Comparison of ENCODE assay signal across 20 cellular contexts in the genomic region with DNA sequence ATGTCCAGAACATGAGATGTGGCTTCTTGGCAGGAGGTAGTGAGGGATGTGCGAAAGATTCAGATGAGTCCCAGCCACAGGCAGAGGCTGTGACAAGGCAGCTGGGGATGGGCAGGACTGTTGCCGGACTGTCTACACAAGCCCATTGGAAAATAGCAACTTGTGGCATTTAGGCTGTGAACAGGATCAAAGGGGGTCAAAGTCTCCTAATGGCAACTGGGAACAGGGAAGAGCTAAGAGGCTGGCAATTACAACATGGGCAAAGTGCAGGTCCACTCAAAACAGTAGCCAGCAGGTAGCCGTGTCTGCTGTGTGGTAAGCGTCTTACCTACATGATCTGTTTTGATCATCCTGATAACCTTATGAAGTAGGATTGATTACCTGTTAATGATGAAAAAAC.
DNase-seq lines count a peak whose midpoint lies in the region; ATAC-seq, FAIRE-seq and TF ChIP-seq lines count a peak whose summit lies in the region.
"Had no signal": no experiment of that assay in that cellular context is flagged by ENCODE, and none has a peak within 500 bp of the region (broad histone marks: within the 10 kb centered on the region; RNA-seq: fewer than 3 reads in every experiment).

No MANE protein-coding gene starts in this region.

- TF ChIP-seq POLR2A in upper lobe of left lung (IDR thresholded peaks at IDR 0.05): no peak

- peak; percentile 49 for TF ChIP-seq RAD21 in liver (IDR thresholded peaks at IDR 0.05)

- intact Hi-C loops in cardiac septum (cut with DNase I) (no loop called here), Right ventricle myocardium superior (cut with DNase I) (loop anchor here (10.0 kb wide), 1 partner anchor 218 kb away; no protein-coding TSS in a partner anchor)
- intact Hi-C loops in activated T-helper 2 cell treated with anti-CD3 and anti-CD28 coated beads, Interferon-gamma antibody, Interleukin-2, Interleukin-4, amounts not matched to agents 10 μg/mL and 5 μg/mL and 100 μg/mL, durations not matched to agents 14 hours and 24 hours and 36 hours (cut with micrococcal nuclease): no loop called here

- no peak overlapping the region for H3K4me3 ChIP-seq in liver (ENCODE audit: low read depth in 1 of 3, low read length in 3 of 3)
- no peak overlapping the region for H3K4me3 ChIP-seq in small intestine (ENCODE audit: low read depth in 1 of 2, low read length in 2 of 2)
- H3K4me3 ChIP-seq in upper lobe of left lung: no peak overlapping the region
- H3K4me3 ChIP-seq: BLaER1, GM23338 had no signal

- H3K4me1 Mint-ChIP-seq in WTC11: peaks cover 10% of the 10 kb centered on the region
- no peaks in the 10 kb centered on the region for H3K4me1 Mint-ChIP-seq in activated T-helper 2 cell treated with anti-CD3 and anti-CD28 coated beads, Interferon-gamma antibody, Interleukin-2, Interleukin-4, amounts not matched to agents 10 μg/mL and 5 μg/mL and 100 μg/mL, durations not matched to agents 14 hours and 24 hours and 36 hours (ENCODE audit: low read depth)
- H3K4me1 Mint-ChIP-seq: CD14-positive monocyte; CD4-positive, alpha-beta memory T cell had no signal

- H3K9me3 Mint-ChIP-seq in WTC11: no peaks in the 10 kb centered on the region
- no peaks in the 10 kb centered on the region for H3K9me3 Mint-ChIP-seq in activated T-helper 2 cell treated with anti-CD3 and anti-CD28 coated beads, Interferon-gamma antibody, Interleukin-2, Interleukin-4, amounts not matched to agents 10 μg/mL and 5 μg/mL and 100 μg/mL, durations not matched to agents 14 hours and 24 hours and 36 hours
- H3K9me3 Mint-ChIP-seq: CD4-positive, alpha-beta memory T cell; GM23338 had no signal

- H3K9ac ChIP-seq in liver (ENCODE audit: low read depth in 1 of 2, low read length in 2 of 2): no peak overlapping the region
- H3K9ac ChIP-seq: BLaER1 had no signal

- H3K9me3 ChIP-seq in liver (ENCODE audit: control insufficient read depth in 4 of 4, low read length in 3 of 4): no peaks in the 10 kb centered on the region
- no peaks in the 10 kb centered on the region for H3K9me3 ChIP-seq in small intestine (ENCODE audit: control insufficient read depth, low read depth)
- no peaks in the 10 kb centered on the region for H3K9me3 ChIP-seq in upper lobe of left lung
- H3K9me3 ChIP-seq: BLaER1 had no signal

- no peaks in the 10 kb centered on the region for H3K27me3 Mint-ChIP-seq in WTC11 (ENCODE audit: low read depth)
- H3K27me3 Mint-ChIP-seq in activated T-helper 2 cell treated with anti-CD3 and anti-CD28 coated beads, Interferon-gamma antibody, Interleukin-2, Interleukin-4, amounts not matched to agents 10 μg/mL and 5 μg/mL and 100 μg/mL, durations not matched to agents 14 hours and 24 hours and 36 hours (ENCODE audit: low read depth): peaks cover 14% of the 10 kb centered on the region

- 54% methylated on average over 4 of the region's 4 CpGs for WGBS in liver
- whole genome bisulfite sequencing in small intestine, 3 donors: 29 to 78% (median 53%) methylated on average over 4 of the region's 4 CpGs
- WGBS in upper lobe of left lung, 2 donors: 81 to 96% methylated on average over 4 of the region's 4 CpGs

- H3K36me3 ChIP-seq in liver (ENCODE audit: control insufficient read depth in 4 of 4, insufficient read depth in 3 of 4, low read depth in 1 of 4, low read length in 3 of 4) (no peaks in the 10 kb centered on the region), small intestine (ENCODE audit: control insufficient read depth in 2 of 2, insufficient read depth in 2 of 2, low read length in 2 of 2) (no peaks in the 10 kb centered on the region), upper lobe of left lung (no peaks in the 10 kb centered on the region)
- H3K36me3 ChIP-seq: BLaER1 had no signal

- CTCF ChIA-PET in WTC11 (lab: Charles Lee): no interaction called here

- POLR2A ChIA-PET in WTC11 (lab: Charles Lee): no interaction called here

- no peak for TF ChIP-seq CTCF in WTC11 (IDR thresholded peaks at IDR 0.05)
- no peak for TF ChIP-seq CTCF in liver (IDR thresholded peaks at IDR 0.05; ENCODE audit: low read depth, low read length, missing input control)
- TF ChIP-seq CTCF in upper lobe of left lung (IDR thresholded peaks at IDR 0.05): no peak

- no peaks in the 10 kb centered on the region for H3K36me3 Mint-ChIP-seq in WTC11
- no peaks in the 10 kb centered on the region for H3K36me3 Mint-ChIP-seq in activated T-helper 2 cell treated with anti-CD3 and anti-CD28 coated beads, Interferon-gamma antibody, Interleukin-2, Interleukin-4, amounts not matched to agents 10 μg/mL and 5 μg/mL and 100 μg/mL, durations not matched to agents 14 hours and 24 hours and 36 hours (ENCODE audit: low read depth)
- H3K36me3 Mint-ChIP-seq: CD14-positive monocyte; CD4-positive, alpha-beta memory T cell had no signal

- peaks cover 0 to 9% (median 4%) of the 10 kb centered on the region in 4 donors for H3K4me1 ChIP-seq in liver (ENCODE audit: control insufficient read depth in 4 of 4, insufficient read depth in 4 of 4, low read length in 3 of 4)
- H3K4me1 ChIP-seq in small intestine (ENCODE audit: control insufficient read depth in 2 of 2, insufficient read depth in 1 of 2, low read depth in 1 of 2, low read length in 1 of 2): no peaks in the 10 kb centered on the region
- peaks cover 0 to 23% (median 3%) of the 10 kb centered on the region in 4 donors for H3K4me1 ChIP-seq in upper lobe of left lung

- H3K27ac Mint-ChIP-seq in WTC11: no peak overlapping the region
- H3K27ac Mint-ChIP-seq in activated T-helper 2 cell treated with anti-CD3 and anti-CD28 coated beads, Interferon-gamma antibody, Interleukin-2, Interleukin-4, amounts not matched to agents 10 μg/mL and 5 μg/mL and 100 μg/mL, durations not matched to agents 14 hours and 24 hours and 36 hours: no peak overlapping the region
- H3K27ac Mint-ChIP-seq: CD14-positive monocyte; CD4-positive, alpha-beta memory T cell; GM23338 had no signal

- ATAC-seq in Right ventricle myocardium superior (ENCODE audit: poor library complexity) (no peak), WTC11 (no peak), upper lobe of left lung (ENCODE audit: low FRiP score in 2 of 2) (no peak)
- ATAC-seq: GM23338 had no signal

- DNase-seq in cardiac septum (ENCODE audit: low spot score) (peak; percentile 67), Right ventricle myocardium superior (no peak), WTC11 (ENCODE audit: low spot score) (no peak), small intestine (peak; percentile 86), upper lobe of left lung (no peak)
- DNase-seq in activated CD4-positive, CD25-positive, alpha-beta regulatory T cell treated with anti-CD3 and anti-CD28 coated beads, Interleukin-2, amount 50 U/mL, for 72 hours: no peak
- no peak for DNase-seq in activated T-helper 2 cell treated with anti-CD3 and anti-CD28 coated beads, Interferon-gamma antibody, Interleukin-2, Interleukin-4, amounts not matched to agents 10 μg/mL and 5 μg/mL and 100 μg/mL, durations not matched to agents 14 hours and 24 hours and 36 hours (ENCODE audit: low spot score)
- DNase-seq: 8988T; CD4-positive, alpha-beta memory T cell; DMS153; DMS79; GDM1; HCEC 1CT had no signal

- TF ChIP-seq EP300 in upper lobe of left lung (IDR thresholded peaks at IDR 0.05): no peak

- no peak overlapping the region for H3K4me3 Mint-ChIP-seq in WTC11
- no peak overlapping the region for H3K4me3 Mint-ChIP-seq in activated T-helper 2 cell treated with anti-CD3 and anti-CD28 coated beads, Interferon-gamma antibody, Interleukin-2, Interleukin-4, amounts not matched to agents 10 μg/mL and 5 μg/mL and 100 μg/mL, durations not matched to agents 14 hours and 24 hours and 36 hours (ENCODE audit: low read depth)
- H3K4me3 Mint-ChIP-seq: CD14-positive monocyte; CD4-positive, alpha-beta memory T cell; GM23338 had no signal

- FAIRE-seq in small intestine (lab: Jason Lieb, UNC): no peak
- FAIRE-seq: GM12892, GM18507, H54 had no signal

- H3K27me3 ChIP-seq in liver (ENCODE audit: control insufficient read depth in 4 of 4, insufficient read depth in 4 of 4, low read length in 3 of 4) (no peaks in the 10 kb centered on the region), small intestine (ENCODE audit: control insufficient read depth in 2 of 2, insufficient read depth in 2 of 2, low read length in 2 of 2) (no peaks in the 10 kb centered on the region), upper lobe of left lung (no peaks in the 10 kb centered on the region)
- H3K27me3 ChIP-seq: BLaER1 had no signal

- H3K27ac ChIP-seq in liver (ENCODE audit: low read depth in 1 of 2, low read length in 2 of 2) (no peak overlapping the region), small intestine (ENCODE audit: low read depth in 1 of 2, low read length in 1 of 2) (no peak overlapping the region), upper lobe of left lung (no peak overlapping the region)
- H3K27ac ChIP-seq: BLaER1 had no signal

TF ChIP-seq in WTC11, 78 proteins besides CTCF, POLR2A, EP300 and RAD21:
- TF ChIP-seq GABPB1 (CRISPR knock-in tag; IDR thresholded peaks at IDR 0.05) (0 out of 2 replicates have a peak, but pooled peaks have one; percentile 26), ZNF232 (CRISPR knock-in tag; IDR thresholded peaks at IDR 0.05) (no peak)

TF ChIP-seq in liver, 16 proteins besides CTCF, POLR2A, EP300 and RAD21 (continues in another document):
- TF ChIP-seq FOXA2 (IDR thresholded peaks at IDR 0.05) (peak; percentile 32), ZBTB33 (IDR thresholded peaks at IDR 0.05) (peak; percentile 22), HNF4A (conservative IDR thresholded peaks at IDR 0.05) (peak; percentile 95 to 97), HNF4G (IDR thresholded peaks at IDR 0.05) (peak; percentile 97), GABPA (IDR thresholded peaks at IDR 0.05 in 1 of 2, conservative IDR thresholded peaks at IDR 0.05 in 1 of 2) (no peak), YY1 (IDR thresholded peaks at IDR 0.05) (peak; percentile 71)
- TF ChIP-seq, protein P1, sequence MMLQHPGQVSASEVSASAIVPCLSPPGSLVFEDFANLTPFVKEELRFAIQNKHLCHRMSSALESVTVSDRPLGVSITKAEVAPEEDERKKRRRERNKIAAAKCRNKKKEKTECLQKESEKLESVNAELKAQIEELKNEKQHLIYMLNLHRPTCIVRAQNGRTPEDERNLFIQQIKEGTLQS (IDR thresholded peaks at IDR 0.05): no peak

Comparison
In these comparisons a context has a peak if more than half of its experiments do, and no peak if none do; other contexts are left out.
1. DNase-seq: peak in cardiac septum (single experiment) and small intestine (single experiment); none in Right ventricle myocardium superior (single experiment), WTC11 (single experiment), activated CD4-positive, CD25-positive, alpha-beta regulatory T cell treated with anti-CD3 and anti-CD28 coated beads, Interleukin-2, amount 50 U/mL, for 72 hours (single experiment), upper lobe of left lung (0 of 2) and activated T-helper 2 cell treated with anti-CD3 and anti-CD28 coated beads, Interferon-gamma antibody, Interleukin-2, Interleukin-4, amounts not matched to agents 10 μg/mL and 5 μg/mL and 100 μg/mL, durations not matched to agents 14 hours and 24 hours and 36 hours (single experiment).